Comparison of ENCODE assay signal across 19 cellular contexts in the genomic region with DNA sequence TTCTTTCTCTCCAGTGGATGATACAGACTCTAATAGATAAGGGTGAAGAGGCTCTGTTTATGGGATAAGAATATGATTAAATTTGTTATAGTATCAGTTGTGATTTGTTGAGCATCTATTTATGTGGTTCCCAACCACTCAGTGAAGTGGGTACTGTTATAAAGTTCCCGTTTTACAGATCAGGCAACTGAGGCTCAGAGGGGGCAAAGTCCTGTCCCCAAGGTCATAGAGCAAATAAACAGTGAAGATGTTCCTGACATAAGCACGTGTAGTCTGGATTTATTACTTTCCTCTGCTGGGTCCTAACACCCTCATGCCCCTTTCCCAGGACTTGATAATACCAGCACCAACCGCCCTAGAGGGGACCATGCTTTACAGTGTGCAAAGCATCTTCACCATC. TPM values are rescaled to one million over a fixed set of nuclear protein-coding genes. Genes with fewer than 3 reads are reported as not detected.
DNase-seq lines count a peak whose midpoint lies in the region; ATAC-seq and TF ChIP-seq lines count a peak whose summit lies in the region.
"Had no signal": no experiment of that assay in that cellular context is flagged by ENCODE, and none has a peak within 500 bp of the region (broad histone marks: within the 10 kb centered on the region; RNA-seq: fewer than 3 reads in every experiment).

No MANE protein-coding gene starts in this region.

- 81% methylated on average over 3 of the region's 3 CpGs for WGBS in hepatocyte (ENCODE audit: low lambda C conversion rate, missing lambda C conversion rate)
- 78% methylated on average over 3 of the region's 3 CpGs for WGBS in prostate gland

- peaks cover 3% of the 10 kb centered on the region for H3K36me3 Mint-ChIP-seq in activated B cell treated with CpG ODN at 0.5 μM for 24 hours (ENCODE audit: low read depth)
- no peaks in the 10 kb centered on the region for H3K36me3 Mint-ChIP-seq in neural progenitor cell

- CTCF ChIA-PET in HEK293 (lab: Yijun Ruan, JAX) = interaction anchor here (0.7 kb wide), 1 partner anchor 19 kb away, joined by 3 read pairs; no protein-coding TSS in a partner anchor
- CTCF ChIA-PET in activated B cell treated with CpG ODN at 0.5 μM for 24 hours (lab: Charles Lee) = no interaction called here

- no peak for DNase-seq in activated B cell treated with CpG ODN at 0.5 μM for 24 hours
- no peak for DNase-seq in neural progenitor cell (ENCODE audit: low spot score)
- DNase-seq in hepatocyte (ENCODE audit: low spot score) = no peak
- no peak for DNase-seq in prostate gland (ENCODE audit: low spot score)
- DNase-seq: 8988T; CD4-positive, alpha-beta memory T cell; DMS153; DMS79; GDM1 had no signal

- no peaks in the 10 kb centered on the region for H4K20me1 ChIP-seq in neural progenitor cell (ENCODE audit: low read depth)
- H4K20me1 ChIP-seq in hepatocyte (ENCODE audit: insufficient read depth, poor library complexity, severe bottlenecking) = no peaks in the 10 kb centered on the region
- H4K20me1 ChIP-seq: BLaER1 had no signal

- POLR2A ChIA-PET in HEK293 (lab: Yijun Ruan, JAX) = no interaction called here
- POLR2A ChIA-PET in activated B cell treated with CpG ODN at 0.5 μM for 24 hours (lab: Charles Lee) = no interaction called here

- H3K9ac ChIP-seq in neural progenitor cell = no peak overlapping the region
- H3K9ac ChIP-seq: BLaER1, KMS-11 had no signal

- H3K36me3 ChIP-seq in HEK293 (ENCODE audit: control insufficient read depth in 2 of 2, insufficient read depth in 1 of 2, low read length in 2 of 2) (no peaks in the 10 kb centered on the region), neural progenitor cell (no peaks in the 10 kb centered on the region), hepatocyte (replicated peaks; ENCODE audit: insufficient read depth, low read depth) (no peaks in the 10 kb centered on the region), prostate gland (no peaks in the 10 kb centered on the region)
- H3K36me3 ChIP-seq: BLaER1, HAP-1 had no signal

- H3K27ac ChIP-seq in HEK293 (ENCODE audit: extremely low read depth, low read depth, low read length) (no peak overlapping the region), neural progenitor cell (no peak overlapping the region), hepatocyte (no peak overlapping the region), prostate gland (no peak overlapping the region)
- H3K27ac ChIP-seq: BLaER1, HL-60, KMS-11 had no signal

- H3F3A ChIP-seq in neural progenitor cell (ENCODE audit: low read depth) = peaks cover 23% of the 10 kb centered on the region

- H3K27me3 Mint-ChIP-seq in activated B cell treated with CpG ODN at 0.5 μM for 24 hours (peaks cover 6% of the 10 kb centered on the region), neural progenitor cell (ENCODE audit: insufficient read depth, low read depth) (peaks cover 16% of the 10 kb centered on the region)

- H3K27me3 ChIP-seq in neural progenitor cell = peaks cover 37% of the 10 kb centered on the region
- H3K27me3 ChIP-seq in hepatocyte = no peaks in the 10 kb centered on the region
- no peaks in the 10 kb centered on the region for H3K27me3 ChIP-seq in prostate gland (replicated peaks; ENCODE audit: insufficient read depth)

- H3K9me3 Mint-ChIP-seq in activated B cell treated with CpG ODN at 0.5 μM for 24 hours (no peaks in the 10 kb centered on the region), neural progenitor cell (no peaks in the 10 kb centered on the region)

- H3K79me2 ChIP-seq in neural progenitor cell (ENCODE audit: low read depth) (no peaks in the 10 kb centered on the region), hepatocyte (peaks cover 11% of the 10 kb centered on the region)

- no peak for TF ChIP-seq CTCF in HEK293 (tag by site-specific recombination; IDR thresholded peaks at IDR 0.05)
- no peak for TF ChIP-seq CTCF in activated B cell treated with CpG ODN at 0.5 μM for 24 hours (IDR thresholded peaks at IDR 0.05)
- no peak for TF ChIP-seq CTCF in neural progenitor cell (IDR thresholded peaks at IDR 0.05)
- no peak for TF ChIP-seq CTCF in hepatocyte (IDR thresholded peaks at IDR 0.05; ENCODE audit: poor library complexity)
- TF ChIP-seq CTCF in prostate gland (IDR thresholded peaks at IDR 0.05) = no peak

- 0 out of 2 replicates have a peak, but pooled peaks cover 2% of the 10 kb centered on the region for H3K4me1 ChIP-seq in HEK293 (ENCODE audit: control insufficient read depth, insufficient read depth, low read length)
- H3K4me1 ChIP-seq in neural progenitor cell = peaks cover 6% of the 10 kb centered on the region
- peaks cover 14% of the 10 kb centered on the region for H3K4me1 ChIP-seq in hepatocyte (ENCODE audit: insufficient read depth)
- H3K4me1 ChIP-seq in prostate gland (replicated peaks) = peaks cover 3% of the 10 kb centered on the region

- ATAC-seq in activated B cell treated with CpG ODN at 0.5 μM for 24 hours (ENCODE audit: low read depth) (no peak), HG03520 (IDR thresholded peaks at IDR 0.05; ENCODE audit: unreplicated experiment) (no peak)

- H3K9me3 ChIP-seq in HEK293 (ENCODE audit: control insufficient read depth, insufficient read depth, low read depth, low read length) (no peaks in the 10 kb centered on the region), neural progenitor cell (ENCODE audit: low read depth) (no peaks in the 10 kb centered on the region), hepatocyte (ENCODE audit: low read depth) (no peaks in the 10 kb centered on the region), prostate gland (no peaks in the 10 kb centered on the region)
- H3K9me3 ChIP-seq: BLaER1, HAP-1 had no signal

- H3K4me1 Mint-ChIP-seq in activated B cell treated with CpG ODN at 0.5 μM for 24 hours = peaks cover 37% of the 10 kb centered on the region
- peaks cover 32% of the 10 kb centered on the region for H3K4me1 Mint-ChIP-seq in neural progenitor cell

- H3K4me2 ChIP-seq in neural progenitor cell = no peak overlapping the region
- no peak overlapping the region for H3K4me2 ChIP-seq in hepatocyte
- H3K4me2 ChIP-seq: BLaER1, KMS-11 had no signal

- no peaks in the 10 kb centered on the region for H3K9me2 ChIP-seq in hepatocyte (replicated peaks; ENCODE audit: insufficient read depth)

- intact Hi-C loops in activated B cell treated with CpG ODN at 0.5 μM for 24 hours (cut with micrococcal nuclease) (no loop called here), prostate gland (cut with DNase I) (no loop called here)

- H2AFZ ChIP-seq in neural progenitor cell (replicated peaks) = no peak overlapping the region
- H2AFZ ChIP-seq in hepatocyte = no peak overlapping the region

- no peak for TF ChIP-seq POLR2A in prostate gland (IDR thresholded peaks at IDR 0.05)

- no peak overlapping the region for H3K4me3 Mint-ChIP-seq in activated B cell treated with CpG ODN at 0.5 μM for 24 hours
- peak overlapping the region; percentile 50 for H3K4me3 Mint-ChIP-seq in neural progenitor cell
- H3K4me3 Mint-ChIP-seq: CD14-positive monocyte had no signal

- H3K27ac Mint-ChIP-seq in activated B cell treated with CpG ODN at 0.5 μM for 24 hours (peak overlapping the region; percentile 9), neural progenitor cell (no peak overlapping the region)
- H3K27ac Mint-ChIP-seq: CD4-positive, alpha-beta memory T cell had no signal

- H3K4me3 ChIP-seq in HEK293 (ENCODE audit: low read depth, low read length) (no peak overlapping the region), neural progenitor cell (no peak overlapping the region), hepatocyte (no peak overlapping the region), prostate gland (no peak overlapping the region)
- H3K4me3 ChIP-seq: BLaER1, HAP-1 had no signal

TF ChIP-seq in HEK293, 187 proteins besides CTCF, POLR2A, EP300 and RAD21:
- TF ChIP-seq ZNF302 (tag by site-specific recombination; IDR thresholded peaks at IDR 0.05; ENCODE audit: low read depth) (no peak), ZNF664 (tag by site-specific recombination; IDR thresholded peaks at IDR 0.05) (peak; percentile 36; the same call in 1 of the 2 replicates)

RNA-seq across cellular contexts. Expression of a gene that starts 4.1 kb away (rescaled TPM):
- total RNA-seq in activated B cell treated with CpG ODN at 0.5 μM for 24 hours (25.0 and 26.9 TPM in 2 replicates), neural progenitor cell (ENCODE audit: low replicate concordance) (0.45 and 1.1 TPM in 2 replicates), hepatocyte (23.0 and 23.5 TPM in 2 replicates), prostate gland (10 to 100 TPM in 1 of 2 donors, 1 to 10 TPM in 1; 1.7 to 57.9 TPM)
- polyA plus RNA-seq in hepatocyte = 10.2 and 12.2 TPM in 2 replicates
- total RNA-seq: A673; CD4-positive, alpha-beta memory T cell; HT1080 had no signal
- polyA plus RNA-seq: AG04450; CD14-positive monocyte; CD4-positive, alpha-beta memory T cell had no signal

RNA-seq across cellular contexts. Expression of a gene that starts 4.2 kb away (rescaled TPM):
- total RNA-seq in activated B cell treated with CpG ODN at 0.5 μM for 24 hours = 0.60 and 0.61 TPM in 2 replicates
- 0.34 TPM in 1 of 2 replicates, not detected in the other for total RNA-seq in neural progenitor cell (ENCODE audit: low replicate concordance)
- total RNA-seq in hepatocyte = 0.84 TPM in 1 of 2 replicates, not detected in the other
- polyA plus RNA-seq in hepatocyte = 0.18 and 0.54 TPM in 2 replicates
- 1 to 10 TPM in 1 of 2 donors, not detected in 1; 1.2 TPM for total RNA-seq in prostate gland
- total RNA-seq: A673; CD4-positive, alpha-beta memory T cell; HT1080 had no signal
- polyA plus RNA-seq: AG04450, CD14-positive monocyte had no signal

RNA-seq across cellular contexts. Expression of a gene that starts 20.8 kb away (rescaled TPM):
- not detected in 2 replicates for total RNA-seq in activated B cell treated with CpG ODN at 0.5 μM for 24 hours
- total RNA-seq in neural progenitor cell (ENCODE audit: low replicate concordance) = 0.53 TPM in 1 of 2 replicates, not detected in the other
- total RNA-seq in hepatocyte = 0.64 and 0.87 TPM in 2 replicates
- polyA plus RNA-seq in hepatocyte = 0.96 and 1.1 TPM in 2 replicates
- 1 to 10 TPM in 1 of 2 donors, not detected in 1; 8.3 TPM for total RNA-seq in prostate gland
- total RNA-seq: A673; CD4-positive, alpha-beta memory T cell had no signal
- polyA plus RNA-seq: AG04450; CD14-positive monocyte; CD4-positive, alpha-beta memory T cell had no signal

RNA-seq across cellular contexts. Expression of a gene that starts 47.1 kb away (rescaled TPM):
- total RNA-seq in activated B cell treated with CpG ODN at 0.5 μM for 24 hours (not detected in 2 replicates), neural progenitor cell (ENCODE audit: low replicate concordance) (0.22 TPM in 1 of 2 replicates, not detected in the other), hepatocyte (not detected in 2 replicates), prostate gland (under 1 TPM; 0.27 to 0.91 TPM)
- polyA plus RNA-seq in hepatocyte = 0.33 TPM in 1 of 2 replicates, not detected in the other
- total RNA-seq: CD4-positive, alpha-beta memory T cell had no signal
- polyA plus RNA-seq: AG04450; CD14-positive monocyte; CD4-positive, alpha-beta memory T cell had no signal
